Comparison of ENCODE assay signal across 9 cellular contexts in the genomic region with DNA sequence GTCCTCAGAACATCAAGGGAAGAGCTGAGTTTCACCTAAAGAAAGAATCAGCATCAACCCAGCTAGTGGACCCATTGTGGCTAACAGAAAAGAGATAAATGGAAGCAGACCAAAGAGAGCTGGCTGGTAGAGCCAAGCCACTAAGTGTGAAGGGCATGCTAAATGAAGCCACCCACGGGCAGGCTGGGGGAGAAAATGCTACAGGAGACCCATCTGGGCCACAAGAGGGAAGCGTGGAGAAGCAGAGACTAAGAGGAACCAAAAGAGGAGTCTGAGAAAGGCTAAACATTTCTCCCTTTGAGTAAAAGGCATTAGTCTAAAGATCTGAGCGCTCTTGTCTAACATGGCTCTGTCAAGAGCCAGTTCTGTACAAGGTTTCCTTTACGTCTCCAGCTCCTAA. TPM values are rescaled to one million over a fixed set of nuclear protein-coding genes. Genes with fewer than 3 reads are reported as not detected.
DNase-seq lines count a peak whose midpoint lies in the region; ATAC-seq, FAIRE-seq and TF ChIP-seq lines count a peak whose summit lies in the region.
"Had no signal": no experiment of that assay in that cellular context is flagged by ENCODE, and none has a peak within 500 bp of the region (broad histone marks: within the 10 kb centered on the region; RNA-seq: fewer than 3 reads in every experiment).

No MANE protein-coding gene starts in this region.

- FAIRE-seq in H1 (lab: Jason Lieb, UNC) (peak; percentile 28), GM19239 (lab: Jason Lieb, UNC) (no peak)

- H2BK5ac ChIP-seq in H1 (ENCODE audit: low read depth, low read length): no peak overlapping the region

- no peaks in the 10 kb centered on the region for H3K27me3 Mint-ChIP-seq in CD8-positive, alpha-beta memory T cell
- no peaks in the 10 kb centered on the region for H3K27me3 Mint-ChIP-seq in effector memory CD8-positive, alpha-beta T cell

- H3K79me2 ChIP-seq in H1 (ENCODE audit: control insufficient read depth in 1 of 2, insufficient read depth in 2 of 2, low read length in 2 of 2): peaks cover 0 to 64% of the 10 kb centered on the region in 2 experiments; a peak in 3 of 4 replicates

- H3K4me3 ChIP-seq in CD8-positive, alpha-beta memory T cell (ENCODE audit: low read length): no peak overlapping the region
- H3K4me3 ChIP-seq in MG63: no peak overlapping the region
- no peak overlapping the region for H3K4me3 ChIP-seq in H1 (ENCODE audit: extremely low read depth in 1 of 4, insufficient read depth in 2 of 4, low read depth in 3 of 4, low read length in 4 of 4)

- no peak overlapping the region for H2BK15ac ChIP-seq in H1 (ENCODE audit: low read length)

- H3K27ac Mint-ChIP-seq in CD8-positive, alpha-beta memory T cell: peak overlapping the region in 5 of 8 donors; percentile 7 to 73 (median 54)
- peak overlapping the region in 1 of 2 donors; percentile 80 for H3K27ac Mint-ChIP-seq in effector memory CD8-positive, alpha-beta T cell

- no peak overlapping the region for H2BK20ac ChIP-seq in H1 (ENCODE audit: low read length)

- no peak overlapping the region for H3K23ac ChIP-seq in H1 (ENCODE audit: insufficient read length)

- no peak for TF ChIP-seq POLR2A in H1 (IDR thresholded peaks at IDR 0.05; ENCODE audit: control extremely low read depth in 1 of 2, low read depth in 2 of 2, low read length in 2 of 2)

- no peak overlapping the region for H3K4me2 ChIP-seq in H1 (ENCODE audit: insufficient read depth in 1 of 2, low read depth in 2 of 2, low read length in 2 of 2)

- H3K27ac ChIP-seq in CD8-positive, alpha-beta memory T cell (ENCODE audit: low read depth, low read length): no peak overlapping the region
- no peak overlapping the region for H3K27ac ChIP-seq in H1 (ENCODE audit: low read depth, low read length)

- whole genome bisulfite sequencing in H1 (ENCODE audit: extremely low coverage in 1 of 2, insufficient coverage in 1 of 2, insufficient read length in 1 of 2, insufficient replicate concordance in 2 of 2, low coverage in 1 of 2, low lambda C conversion rate in 2 of 2, missing lambda C conversion rate in 1 of 2), 2 experiments: 80% methylated on average over 4 of the region's 4 CpGs; no CpG with 5 or more reads in 1 of the 2 experiments

- no peaks in the 10 kb centered on the region for H3K27me3 ChIP-seq in CD8-positive, alpha-beta memory T cell (ENCODE audit: insufficient read depth, low read length, poor library complexity, severe bottlenecking)
- H3K27me3 ChIP-seq in MG63: no peaks in the 10 kb centered on the region
- no peaks in the 10 kb centered on the region for H3K27me3 ChIP-seq in H1 (replicated peaks in 1 of 4; ENCODE audit: control insufficient read depth in 3 of 4, extremely low read depth in 1 of 4, insufficient read depth in 3 of 4, low read length in 3 of 4)

- no peak overlapping the region for H2BK12ac ChIP-seq in H1 (ENCODE audit: low read depth, low read length)

- TF ChIP-seq EP300 in H1 (IDR thresholded peaks at IDR 0.05; ENCODE audit: borderline replicate concordance in 1 of 2, low read depth in 2 of 2, low read length in 2 of 2): no peak

- no peak overlapping the region for H4K5ac ChIP-seq in H1 (ENCODE audit: insufficient read length, low read depth, low read length)

- ATAC-seq in effector memory CD8-positive, alpha-beta T cell (replicated peaks): no peak

- H4K8ac ChIP-seq in H1 (ENCODE audit: extremely low read depth, insufficient read depth, low read length): no peak overlapping the region

- CTCF ChIA-PET in CD8-positive, alpha-beta memory T cell (lab: Charles Lee): no interaction called here
- CTCF ChIA-PET in H1 (lab: Charles Lee; ENCODE audit: partially characterized antibody): interaction anchor here (0.6 to 2.3 kb wide), 10 partner anchors 10 to 179 kb away, joined by 3 to 21 read pairs (median 4); no protein-coding TSS in a partner anchor

- no peaks in the 10 kb centered on the region for H3K9me3 Mint-ChIP-seq in CD8-positive, alpha-beta memory T cell
- H3K9me3 Mint-ChIP-seq in effector memory CD8-positive, alpha-beta T cell: no peaks in the 10 kb centered on the region

- H3K36me3 Mint-ChIP-seq in CD8-positive, alpha-beta memory T cell: peaks cover 0 to 62% (median 12%) of the 10 kb centered on the region in 3 donors
- peaks cover 26% of the 10 kb centered on the region for H3K36me3 Mint-ChIP-seq in effector memory CD8-positive, alpha-beta T cell (ENCODE audit: insufficient read depth)

- H3K14ac ChIP-seq in H1 (ENCODE audit: insufficient read length): no peak overlapping the region

- peak; percentile 42 to 61 for TF ChIP-seq RAD21 in H1 (IDR thresholded peaks at IDR 0.05 in 1 of 2, conservative IDR thresholded peaks at IDR 0.05 in 1 of 2; ENCODE audit: low read depth in 2 of 2, low read length in 2 of 2)

- H3K9ac ChIP-seq in H1 (replicated peaks in 1 of 4; ENCODE audit: extremely low read depth in 1 of 4, low read depth in 3 of 4, low read length in 3 of 4): no peak overlapping the region

- H3K4me1 Mint-ChIP-seq in CD8-positive, alpha-beta memory T cell: peaks cover 44 to 65% (median 61%) of the 10 kb centered on the region in 3 donors
- peaks cover 18 to 56% of the 10 kb centered on the region in 2 donors for H3K4me1 Mint-ChIP-seq in effector memory CD8-positive, alpha-beta T cell (ENCODE audit: low read depth in 2 of 2)

- in situ Hi-C loops in GM13977 (cut with MboI; ENCODE audit: low pct_unique_long_range_greater_than_20kb, low sequenced_read_pairs, unreplicated experiment): no loop called here

- H3K36me3 ChIP-seq in CD8-positive, alpha-beta memory T cell (ENCODE audit: insufficient read depth, low read length): peaks cover 26% of the 10 kb centered on the region
- H3K36me3 ChIP-seq in MG63: peaks cover 38% of the 10 kb centered on the region
- H3K36me3 ChIP-seq in H1 (ENCODE audit: control insufficient read depth in 2 of 4, insufficient read depth in 4 of 4, low read length in 3 of 4): peaks cover 0 to 35% (median 7%) of the 10 kb centered on the region in 4 experiments; a peak in 4 of 8 replicates

- H3K4ac ChIP-seq in H1 (replicated peaks; ENCODE audit: insufficient read length, low read depth, low read length): no peak overlapping the region

- no peak overlapping the region for H3K56ac ChIP-seq in H1 (replicated peaks; ENCODE audit: insufficient read length, low read depth, low read length)

- POLR2A ChIA-PET in CD8-positive, alpha-beta memory T cell (lab: Charles Lee): no interaction called here
- POLR2A ChIA-PET in H1 (lab: Charles Lee; ENCODE audit: partially characterized antibody): interaction anchor here (1.1 to 1.4 kb wide), 3 partner anchors 11 to 65 kb away, joined by 4 to 6 read pairs (median 4); a partner anchor contains a TSS

- peak; percentile 7 for TF ChIP-seq CTCF in GM13977 (IDR thresholded peaks at IDR 0.05; ENCODE audit: extremely low read depth, insufficient read depth, missing control alignments)
- TF ChIP-seq CTCF in H1 (IDR thresholded peaks at IDR 0.05; ENCODE audit: control extremely low read depth in 1 of 3, insufficient read depth in 1 of 3, low read depth in 1 of 3, low read length in 3 of 3): peak; percentile 33 to 40 (median 38); a peak in 3 of 4 replicates

- H3K79me1 ChIP-seq in H1 (ENCODE audit: low read depth, low read length): peaks cover 4% of the 10 kb centered on the region; the same call in 1 of the 2 replicates

- H4K91ac ChIP-seq in H1 (replicated peaks; ENCODE audit: insufficient read length, low read length): no peak overlapping the region

- H3K23me2 ChIP-seq in H1 (ENCODE audit: low read depth, low read length): no peaks in the 10 kb centered on the region

- H3K4me1 ChIP-seq in CD8-positive, alpha-beta memory T cell (ENCODE audit: insufficient read depth, low read length): peaks cover 16% of the 10 kb centered on the region
- peaks cover 2 to 6% (median 6%) of the 10 kb centered on the region in 4 experiments; a peak in 4 of 7 replicates for H3K4me1 ChIP-seq in H1 (replicated peaks in 1 of 4; ENCODE audit: control insufficient read depth in 3 of 4, insufficient read depth in 4 of 4, low read length in 3 of 4)

- no peak overlapping the region for H3K4me3 Mint-ChIP-seq in CD8-positive, alpha-beta memory T cell
- no peak overlapping the region for H3K4me3 Mint-ChIP-seq in effector memory CD8-positive, alpha-beta T cell

- no peak overlapping the region for H2AK5ac ChIP-seq in H1 (ENCODE audit: low read depth, low read length)

- H2BK120ac ChIP-seq in H1 (replicated peaks; ENCODE audit: low read depth, low read length): no peak overlapping the region

- H3K9me3 ChIP-seq in CD8-positive, alpha-beta memory T cell (ENCODE audit: low read length): no peaks in the 10 kb centered on the region
- no peaks in the 10 kb centered on the region for H3K9me3 ChIP-seq in MG63
- H3K9me3 ChIP-seq in H1 (ENCODE audit: insufficient read depth in 2 of 2, low read depth in 1 of 2, low read length in 1 of 2): no peaks in the 10 kb centered on the region

- no peak overlapping the region for H3K18ac ChIP-seq in H1 (ENCODE audit: extremely low read depth, low read length)

- no peak overlapping the region for H2AFZ ChIP-seq in H1 (ENCODE audit: low read length)

- H4K20me1 ChIP-seq in H1 (replicated peaks in 1 of 2; ENCODE audit: control insufficient read depth in 1 of 2, insufficient read depth in 2 of 2, low read length in 2 of 2): no peaks in the 10 kb centered on the region

- no peak for DNase-seq in CD8-positive, alpha-beta memory T cell
- no peak for DNase-seq in GM13977 (ENCODE audit: low spot score)
- DNase-seq in MG63: peak; percentile 1
- no peak for DNase-seq in H1 (ENCODE audit: low read depth in 1 of 2, low spot score in 2 of 2)
- DNase-seq in effector memory CD8-positive, alpha-beta T cell: no peak
- no peak for DNase-seq in GM19239 (ENCODE audit: insufficient read length, low spot score)
- no peak for DNase-seq in hippocampal formation (lab: John Stamatoyannopoulos, UW)
- no peak for DNase-seq in DMS153 treated with DMSO at 0.1 percent for 48 hours (lab: John Stamatoyannopoulos, UW; ENCODE audit: unreplicated experiment)
- DNase-seq: central memory CD4-positive, alpha-beta T cell had no signal

TF ChIP-seq in H1, 55 proteins besides CTCF, POLR2A, EP300 and RAD21 (continues in another document):
- TF ChIP-seq KDM4A (IDR thresholded peaks at IDR 0.05; ENCODE audit: low read depth, low read length, severe bottlenecking) (no peak), YY1 (IDR thresholded peaks at IDR 0.05; ENCODE audit: low read depth, low read length) (no peak), EGR1 (IDR thresholded peaks at IDR 0.05; ENCODE audit: borderline replicate concordance, low read depth, low read length) (no peak)

RNA-seq across cellular contexts. Expression of a gene that starts 15.8 kb away (rescaled TPM):
- 10 to 100 TPM; 30.9 to 32.7 TPM for total RNA-seq in CD8-positive, alpha-beta memory T cell
- polyA plus RNA-seq in CD8-positive, alpha-beta memory T cell: 31.0 TPM
- 3.9 and 12.3 TPM in 2 replicates for total RNA-seq in MG63 (2014; rRNA removed; shearing (Covaris generic); ENCODE audit: low replicate concordance)
- total RNA-seq in H1 (2021; fragmentation: NEBNext Ultra II Directional; extraction: Animal tissue kit (Norgen Biotek cat#: 25700)): 30.2 and 34.0 TPM in 2 replicates
- 2.7 and 3.7 TPM in 2 replicates for polyA plus RNA-seq in H1 (2011; rRNA removed)
- polyA plus RNA-seq in H1 (2011; cell fraction: cytosol; rRNA removed): 6.7 TPM
- 2.9 TPM for polyA plus RNA-seq in H1 (2011; cell fraction: nucleus; rRNA removed)
- 17.0 to 40.2 TPM (median 21.2 TPM) in 4 replicates for polyA plus RNA-seq in H1 (2012, experiment 1 of 2)
- polyA plus RNA-seq in H1 (2012, experiment 2 of 2): 1.3 TPM
- polyA plus RNA-seq in H1 (2013, experiment 1 of 2): 34.5 TPM
- polyA plus RNA-seq in H1 (2013, experiment 2 of 2): 33.4 TPM
- 8.2 and 12.9 TPM in 2 replicates for polyA minus RNA-seq in H1 (2011; rRNA and poly(A)+ RNA removed)
- 6.4 TPM for polyA minus RNA-seq in H1 (2011; cell fraction: cytosol; rRNA and poly(A)+ RNA removed)
- polyA minus RNA-seq in H1 (2011; cell fraction: nucleus; rRNA and poly(A)+ RNA removed): 16.6 TPM
